ENCODE assay signal across 1 cellular context in the genomic region with DNA sequence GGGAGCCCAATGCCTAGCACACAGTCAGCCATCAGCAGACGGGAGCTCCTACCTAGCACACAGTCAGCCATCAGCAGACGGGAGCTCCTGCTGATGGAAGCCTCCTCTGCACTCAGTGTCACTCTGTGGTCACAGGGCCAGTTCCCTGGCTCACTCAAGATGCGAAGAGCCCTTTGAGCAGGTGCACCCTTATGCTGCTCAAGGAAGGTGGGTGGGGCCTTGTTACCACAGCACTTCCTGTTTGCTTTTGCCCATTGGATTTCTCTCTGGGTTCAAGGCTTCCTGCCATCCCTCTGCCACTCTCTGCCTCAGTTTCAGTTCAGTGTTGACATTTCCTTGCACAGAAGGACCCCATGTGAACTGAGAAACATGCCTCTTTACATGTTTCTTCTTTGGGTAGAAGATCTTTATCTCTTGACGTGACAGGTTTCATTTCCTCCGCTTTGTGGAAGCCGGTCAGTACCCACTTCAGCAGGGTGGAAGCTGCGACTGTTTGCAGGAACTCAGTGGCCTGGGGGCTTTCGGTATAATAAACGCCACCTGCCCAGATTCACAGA.
TF ChIP-seq lines count a peak whose summit lies in the region.

No MANE protein-coding gene starts in this region.

TF ChIP-seq in HepG2, 621 proteins besides CTCF, POLR2A, EP300 and RAD21 (continued from another document):
- TF ChIP-seq ZHX2 (IDR thresholded peaks at IDR 0.05; ENCODE audit: low read depth) (no peak), ZHX2 (CRISPR knock-in tag; IDR thresholded peaks at IDR 0.05; ENCODE audit: borderline replicate concordance) (no peak), ZNF607 (CRISPR knock-in tag; IDR thresholded peaks at IDR 0.05; ENCODE audit: borderline replicate concordance) (no peak), ZNF232 (CRISPR knock-in tag; IDR thresholded peaks at IDR 0.05; ENCODE audit: borderline replicate concordance) (no peak), HDAC1 (CRISPR knock-in tag; IDR thresholded peaks at IDR 0.05) (no peak), IKZF4 (CRISPR knock-in tag; IDR thresholded peaks at IDR 0.05; ENCODE audit: borderline replicate concordance, low read depth, not compliant biosample characterization) (no peak), ATF4 (CRISPR knock-in tag; IDR thresholded peaks at IDR 0.05) (no peak), HIVEP1 (CRISPR knock-in tag; IDR thresholded peaks at IDR 0.05) (no peak), ZNF879 (CRISPR knock-in tag; IDR thresholded peaks at IDR 0.05) (no peak), ZNF124 (CRISPR knock-in tag; IDR thresholded peaks at IDR 0.05) (no peak)
